2 cellular contexts compared by ENCODE assay signal in genomic region chr6:31701666-31702420, GRCh38.
TF ChIP-seq lines count a peak whose summit lies in the region.

No MANE protein-coding gene starts in this region.

TF ChIP-seq in A549, 52 proteins besides CTCF, POLR2A, EP300 and RAD21 (continued from another document):
- TF ChIP-seq PBX3 (IDR thresholded peaks at IDR 0.05) (no peak), FOSL2 (IDR thresholded peaks at IDR 0.05) (no peak), FOSL2 (CRISPR knock-in tag; IDR thresholded peaks at IDR 0.05) (no peak), ATOH8 (CRISPR knock-in tag; IDR thresholded peaks at IDR 0.05; ENCODE audit: low read depth) (no peak), KDM5A (IDR thresholded peaks at IDR 0.05) (no peak), HES2 (IDR thresholded peaks at IDR 0.05) (no peak)

TF ChIP-seq in HCT116, 20 proteins besides CTCF, POLR2A, EP300 and RAD21 (continued from another document):
- TF ChIP-seq EZH2phosphoT487 (IDR thresholded peaks at IDR 0.05; ENCODE audit: borderline replicate concordance) (no peak), REST (IDR thresholded peaks at IDR 0.05; ENCODE audit: low read depth) (no peak), POLR2AphosphoS5 (IDR thresholded peaks at IDR 0.05; ENCODE audit: low read depth, low read length) (no peak), YY1 (IDR thresholded peaks at IDR 0.05; ENCODE audit: extremely low read depth, insufficient replicate concordance, low read depth, low read length) (no peak), SRF (IDR thresholded peaks at IDR 0.05; ENCODE audit: low read depth) (no peak), SP1 (IDR thresholded peaks at IDR 0.05; ENCODE audit: low read depth) (no peak), SIN3A (IDR thresholded peaks at IDR 0.05; ENCODE audit: low read depth) (no peak), CEBPB (IDR thresholded peaks at IDR 0.05; ENCODE audit: low read depth) (no peak), ZNF274 (IDR thresholded peaks at IDR 0.05; ENCODE audit: low read depth, low read length) (no peak), FOSL1 (IDR thresholded peaks at IDR 0.05; ENCODE audit: low read depth) (no peak), ZBTB33 (IDR thresholded peaks at IDR 0.05; ENCODE audit: extremely low read depth, insufficient replicate concordance, low read length) (no peak), ELF1 (IDR thresholded peaks at IDR 0.05; ENCODE audit: borderline replicate concordance, low read depth) (no peak), CBX3 (IDR thresholded peaks at IDR 0.05; ENCODE audit: low read depth) (no peak), EZH2 (IDR thresholded peaks at IDR 0.05) (no peak), EGR1 (IDR thresholded peaks at IDR 0.05; ENCODE audit: low read depth) (no peak)
